Comparison of ENCODE assay signal across 1 cellular context in the genomic region with DNA sequence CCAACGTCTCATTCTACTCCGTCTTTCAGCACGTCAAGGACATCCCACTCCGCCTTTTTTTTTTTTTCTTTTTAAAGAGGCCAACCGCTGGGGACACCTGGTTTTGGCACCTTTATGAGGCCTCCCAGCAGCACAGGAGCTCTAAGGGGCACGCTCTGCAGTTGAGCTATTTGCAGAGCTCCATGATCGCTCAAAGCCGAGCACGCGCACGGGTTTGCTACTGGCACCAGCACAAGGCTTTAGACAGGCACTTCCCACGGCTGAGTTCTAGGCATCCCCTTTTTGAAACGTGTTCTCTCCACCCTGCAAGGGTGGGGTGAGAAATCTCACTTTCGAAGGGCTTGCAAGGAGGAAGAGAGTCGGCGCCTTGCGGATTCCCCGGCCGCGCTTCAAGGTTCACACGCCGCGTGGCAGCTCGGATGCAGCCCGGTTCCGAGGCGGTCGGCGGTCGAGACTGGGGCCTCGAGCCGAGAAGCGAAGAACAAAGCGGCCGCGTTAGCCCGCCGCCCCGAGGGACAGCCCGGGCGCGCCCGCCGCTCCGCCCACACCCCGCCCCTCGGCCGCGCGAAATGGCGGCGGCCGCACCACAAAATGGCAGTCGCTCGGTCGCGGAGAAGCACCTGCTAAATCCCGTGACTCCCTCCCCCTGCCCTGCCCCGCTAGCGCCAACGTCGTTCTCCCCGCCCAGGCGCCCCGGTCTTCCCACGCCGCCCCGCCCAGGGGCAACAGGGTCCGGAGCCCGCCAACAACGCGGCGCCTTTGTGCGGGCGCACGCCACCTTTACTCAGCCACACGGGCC.
TF ChIP-seq lines count a peak whose summit lies in the region.

No MANE protein-coding gene starts in this region.

TF ChIP-seq in SK-N-SH treated with all-trans-retinoic acid at 6 μM for 48 hours, 23 proteins besides CTCF, POLR2A, EP300 and RAD21 (continued from another document):
- TF ChIP-seq PPARA (CRISPR knock-in tag; IDR thresholded peaks at IDR 0.05; ENCODE audit: borderline replicate concordance) = 0 out of 2 replicates have a peak, but pooled peaks have one; percentile 52
TF ChIP-seq in SK-N-SH treated with all-trans-retinoic acid at 6 μM for 48 hours: peak in this region for 6.
